Comparison of ENCODE assay signal across 1 cellular context in the genomic region with DNA sequence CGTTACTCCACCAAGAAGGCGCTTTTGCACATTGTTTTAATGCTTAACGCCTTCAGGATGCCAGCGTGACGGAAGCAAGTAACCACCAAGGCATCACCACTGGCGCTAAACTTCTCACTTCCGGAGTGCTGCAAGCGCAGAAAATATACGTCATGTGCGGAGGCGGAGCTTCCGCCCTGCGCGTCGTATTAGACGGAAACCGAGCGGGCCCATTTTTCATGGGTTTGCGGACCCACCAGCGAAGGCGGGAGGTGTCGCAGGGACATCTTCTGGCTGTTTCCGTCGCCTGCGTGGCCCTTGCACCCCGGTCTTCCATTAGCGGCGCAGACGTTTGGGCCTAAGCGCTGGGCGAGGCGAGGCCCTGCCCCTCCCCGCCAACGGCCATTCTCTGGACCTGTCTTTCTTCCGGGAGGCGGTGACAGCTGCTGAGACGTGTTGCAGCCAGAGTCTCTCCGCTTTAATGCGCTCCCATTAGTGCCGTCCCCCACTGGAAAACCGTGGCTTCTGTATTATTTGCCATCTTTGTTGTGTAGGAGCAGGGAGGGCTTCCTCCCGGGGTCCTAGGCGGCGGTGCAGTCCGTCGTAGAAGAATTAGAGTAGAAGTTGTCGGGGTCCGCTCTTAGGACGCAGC.
TF ChIP-seq lines count a peak whose summit lies in the region.

A gene (plus strand): TSS at position 403 of the 631 bp plus-strand sequence. CDS start 235 bp downstream, outside the sequence.

TF ChIP-seq in GM12878, 131 proteins besides CTCF, POLR2A, EP300 and RAD21 (continued from another document and continues in another):
- TF ChIP-seq, protein P1, sequence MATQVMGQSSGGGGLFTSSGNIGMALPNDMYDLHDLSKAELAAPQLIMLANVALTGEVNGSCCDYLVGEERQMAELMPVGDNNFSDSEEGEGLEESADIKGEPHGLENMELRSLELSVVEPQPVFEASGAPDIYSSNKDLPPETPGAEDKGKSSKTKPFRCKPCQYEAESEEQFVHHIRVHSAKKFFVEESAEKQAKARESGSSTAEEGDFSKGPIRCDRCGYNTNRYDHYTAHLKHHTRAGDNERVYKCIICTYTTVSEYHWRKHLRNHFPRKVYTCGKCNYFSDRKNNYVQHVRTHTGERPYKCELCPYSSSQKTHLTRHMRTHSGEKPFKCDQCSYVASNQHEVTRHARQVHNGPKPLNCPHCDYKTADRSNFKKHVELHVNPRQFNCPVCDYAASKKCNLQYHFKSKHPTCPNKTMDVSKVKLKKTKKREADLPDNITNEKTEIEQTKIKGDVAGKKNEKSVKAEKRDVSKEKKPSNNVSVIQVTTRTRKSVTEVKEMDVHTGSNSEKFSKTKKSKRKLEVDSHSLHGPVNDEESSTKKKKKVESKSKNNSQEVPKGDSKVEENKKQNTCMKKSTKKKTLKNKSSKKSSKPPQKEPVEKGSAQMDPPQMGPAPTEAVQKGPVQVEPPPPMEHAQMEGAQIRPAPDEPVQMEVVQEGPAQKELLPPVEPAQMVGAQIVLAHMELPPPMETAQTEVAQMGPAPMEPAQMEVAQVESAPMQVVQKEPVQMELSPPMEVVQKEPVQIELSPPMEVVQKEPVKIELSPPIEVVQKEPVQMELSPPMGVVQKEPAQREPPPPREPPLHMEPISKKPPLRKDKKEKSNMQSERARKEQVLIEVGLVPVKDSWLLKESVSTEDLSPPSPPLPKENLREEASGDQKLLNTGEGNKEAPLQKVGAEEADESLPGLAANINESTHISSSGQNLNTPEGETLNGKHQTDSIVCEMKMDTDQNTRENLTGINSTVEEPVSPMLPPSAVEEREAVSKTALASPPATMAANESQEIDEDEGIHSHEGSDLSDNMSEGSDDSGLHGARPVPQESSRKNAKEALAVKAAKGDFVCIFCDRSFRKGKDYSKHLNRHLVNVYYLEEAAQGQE (IDR thresholded peaks at IDR 0.05; ENCODE audit: low read depth, low read length): no peak
- TF ChIP-seq, protein P2, sequence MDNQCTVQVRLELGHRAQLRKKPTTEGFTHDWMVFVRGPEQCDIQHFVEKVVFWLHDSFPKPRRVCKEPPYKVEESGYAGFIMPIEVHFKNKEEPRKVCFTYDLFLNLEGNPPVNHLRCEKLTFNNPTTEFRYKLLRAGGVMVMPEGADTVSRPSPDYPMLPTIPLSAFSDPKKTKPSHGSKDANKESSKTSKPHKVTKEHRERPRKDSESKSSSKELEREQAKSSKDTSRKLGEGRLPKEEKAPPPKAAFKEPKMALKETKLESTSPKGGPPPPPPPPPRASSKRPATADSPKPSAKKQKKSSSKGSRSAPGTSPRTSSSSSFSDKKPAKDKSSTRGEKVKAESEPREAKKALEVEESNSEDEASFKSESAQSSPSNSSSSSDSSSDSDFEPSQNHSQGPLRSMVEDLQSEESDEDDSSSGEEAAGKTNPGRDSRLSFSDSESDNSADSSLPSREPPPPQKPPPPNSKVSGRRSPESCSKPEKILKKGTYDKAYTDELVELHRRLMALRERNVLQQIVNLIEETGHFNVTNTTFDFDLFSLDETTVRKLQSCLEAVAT (IDR thresholded peaks at IDR 0.05): peak; percentile 77
- TF ChIP-seq CREB1 (IDR thresholded peaks at IDR 0.05; ENCODE audit: low read depth) (peak; percentile 100), CEBPB (IDR thresholded peaks at IDR 0.05; ENCODE audit: borderline replicate concordance in 1 of 2, low read depth in 2 of 2, low read length in 2 of 2) (no peak), ZNF622 (IDR thresholded peaks at IDR 0.05) (no peak), CREM (IDR thresholded peaks at IDR 0.05; ENCODE audit: low read depth) (peak; percentile 99), NFXL1 (IDR thresholded peaks at IDR 0.05; ENCODE audit: borderline replicate concordance) (no peak), SPI1 (IDR thresholded peaks at IDR 0.05; ENCODE audit: borderline replicate concordance, insufficient read depth, low read depth, low read length) (peak; percentile 16; the same call in 1 of the 2 replicates), ZBED1 (IDR thresholded peaks at IDR 0.05; ENCODE audit: borderline replicate concordance) (0 out of 2 replicates have a peak, but pooled peaks have one; percentile 31), POLR2AphosphoS2 (IDR thresholded peaks at IDR 0.05; ENCODE audit: low read depth, low read length) (peak; percentile 81; the same call in 1 of the 2 replicates), SUZ12 (IDR thresholded peaks at IDR 0.05; ENCODE audit: unreplicated experiment) (no peak), MYB (IDR thresholded peaks at IDR 0.05; ENCODE audit: borderline replicate concordance, low read depth, low read length) (peak; percentile 77; the same call in 1 of the 2 replicates), ESRRA (IDR thresholded peaks at IDR 0.05; ENCODE audit: low read length) (no peak), IRF4 (IDR thresholded peaks at IDR 0.05; ENCODE audit: low read depth, low read length) (peak; percentile 69), NRF1 (conservative IDR thresholded peaks at IDR 0.05; ENCODE audit: low read depth, low read length) (no peak), HDAC2 (IDR thresholded peaks at IDR 0.05) (no peak), KDM1A (IDR thresholded peaks at IDR 0.05; ENCODE audit: borderline replicate concordance) (no peak), MXI1 (IDR thresholded peaks at IDR 0.05; ENCODE audit: low read depth, low read length) (peak; percentile 95), ZNF207 (IDR thresholded peaks at IDR 0.05; ENCODE audit: borderline replicate concordance) (peak; percentile 96), RFX5 (IDR thresholded peaks at IDR 0.05; ENCODE audit: low read depth, low read length) (no peak), DPF2 (IDR thresholded peaks at IDR 0.05) (no peak), ZNF274 (IDR thresholded peaks at IDR 0.05; ENCODE audit: insufficient read depth, insufficient read length) (no peak), ZNF384 (IDR thresholded peaks at IDR 0.05; ENCODE audit: borderline replicate concordance, low read depth, low read length) (no peak), EGR1 (IDR thresholded peaks at IDR 0.05; ENCODE audit: borderline replicate concordance in 1 of 2, low read depth in 2 of 2, low read length in 2 of 2) (peak in 1 of 2 experiments; percentile 92; a peak in 2 of 3 replicates), STAT1 (conservative IDR thresholded peaks at IDR 0.05) (peak; percentile 82; the same call in 1 of the 2 replicates), FOXM1 (IDR thresholded peaks at IDR 0.05; ENCODE audit: low read depth, low read length) (0 out of 2 replicates have a peak, but pooled peaks have one; percentile 56), HDAC6 (IDR thresholded peaks at IDR 0.05; ENCODE audit: unreplicated experiment) (no peak), NR2C1 (IDR thresholded peaks at IDR 0.05) (peak; percentile 77), BCL11A (IDR thresholded peaks at IDR 0.05; ENCODE audit: low read depth, low read length) (0 out of 2 replicates have a peak, but pooled peaks have one; percentile 2)
- TF ChIP-seq, protein P3, sequence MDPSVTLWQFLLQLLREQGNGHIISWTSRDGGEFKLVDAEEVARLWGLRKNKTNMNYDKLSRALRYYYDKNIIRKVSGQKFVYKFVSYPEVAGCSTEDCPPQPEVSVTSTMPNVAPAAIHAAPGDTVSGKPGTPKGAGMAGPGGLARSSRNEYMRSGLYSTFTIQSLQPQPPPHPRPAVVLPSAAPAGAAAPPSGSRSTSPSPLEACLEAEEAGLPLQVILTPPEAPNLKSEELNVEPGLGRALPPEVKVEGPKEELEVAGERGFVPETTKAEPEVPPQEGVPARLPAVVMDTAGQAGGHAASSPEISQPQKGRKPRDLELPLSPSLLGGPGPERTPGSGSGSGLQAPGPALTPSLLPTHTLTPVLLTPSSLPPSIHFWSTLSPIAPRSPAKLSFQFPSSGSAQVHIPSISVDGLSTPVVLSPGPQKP (IDR thresholded peaks at IDR 0.05; ENCODE audit: low read depth, low read length): peak; percentile 96
- TF ChIP-seq, protein P4, sequence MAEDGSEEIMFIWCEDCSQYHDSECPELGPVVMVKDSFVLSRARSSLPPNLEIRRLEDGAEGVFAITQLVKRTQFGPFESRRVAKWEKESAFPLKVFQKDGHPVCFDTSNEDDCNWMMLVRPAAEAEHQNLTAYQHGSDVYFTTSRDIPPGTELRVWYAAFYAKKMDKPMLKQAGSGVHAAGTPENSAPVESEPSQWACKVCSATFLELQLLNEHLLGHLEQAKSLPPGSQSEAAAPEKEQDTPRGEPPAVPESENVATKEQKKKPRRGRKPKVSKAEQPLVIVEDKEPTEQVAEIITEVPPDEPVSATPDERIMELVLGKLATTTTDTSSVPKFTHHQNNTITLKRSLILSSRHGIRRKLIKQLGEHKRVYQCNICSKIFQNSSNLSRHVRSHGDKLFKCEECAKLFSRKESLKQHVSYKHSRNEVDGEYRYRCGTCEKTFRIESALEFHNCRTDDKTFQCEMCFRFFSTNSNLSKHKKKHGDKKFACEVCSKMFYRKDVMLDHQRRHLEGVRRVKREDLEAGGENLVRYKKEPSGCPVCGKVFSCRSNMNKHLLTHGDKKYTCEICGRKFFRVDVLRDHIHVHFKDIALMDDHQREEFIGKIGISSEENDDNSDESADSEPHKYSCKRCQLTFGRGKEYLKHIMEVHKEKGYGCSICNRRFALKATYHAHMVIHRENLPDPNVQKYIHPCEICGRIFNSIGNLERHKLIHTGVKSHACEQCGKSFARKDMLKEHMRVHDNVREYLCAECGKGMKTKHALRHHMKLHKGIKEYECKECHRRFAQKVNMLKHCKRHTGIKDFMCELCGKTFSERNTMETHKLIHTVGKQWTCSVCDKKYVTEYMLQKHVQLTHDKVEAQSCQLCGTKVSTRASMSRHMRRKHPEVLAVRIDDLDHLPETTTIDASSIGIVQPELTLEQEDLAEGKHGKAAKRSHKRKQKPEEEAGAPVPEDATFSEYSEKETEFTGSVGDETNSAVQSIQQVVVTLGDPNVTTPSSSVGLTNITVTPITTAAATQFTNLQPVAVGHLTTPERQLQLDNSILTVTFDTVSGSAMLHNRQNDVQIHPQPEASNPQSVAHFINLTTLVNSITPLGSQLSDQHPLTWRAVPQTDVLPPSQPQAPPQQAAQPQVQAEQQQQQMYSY (CRISPR knock-in tag; IDR thresholded peaks at IDR 0.05): no peak
- TF ChIP-seq, protein P5, sequence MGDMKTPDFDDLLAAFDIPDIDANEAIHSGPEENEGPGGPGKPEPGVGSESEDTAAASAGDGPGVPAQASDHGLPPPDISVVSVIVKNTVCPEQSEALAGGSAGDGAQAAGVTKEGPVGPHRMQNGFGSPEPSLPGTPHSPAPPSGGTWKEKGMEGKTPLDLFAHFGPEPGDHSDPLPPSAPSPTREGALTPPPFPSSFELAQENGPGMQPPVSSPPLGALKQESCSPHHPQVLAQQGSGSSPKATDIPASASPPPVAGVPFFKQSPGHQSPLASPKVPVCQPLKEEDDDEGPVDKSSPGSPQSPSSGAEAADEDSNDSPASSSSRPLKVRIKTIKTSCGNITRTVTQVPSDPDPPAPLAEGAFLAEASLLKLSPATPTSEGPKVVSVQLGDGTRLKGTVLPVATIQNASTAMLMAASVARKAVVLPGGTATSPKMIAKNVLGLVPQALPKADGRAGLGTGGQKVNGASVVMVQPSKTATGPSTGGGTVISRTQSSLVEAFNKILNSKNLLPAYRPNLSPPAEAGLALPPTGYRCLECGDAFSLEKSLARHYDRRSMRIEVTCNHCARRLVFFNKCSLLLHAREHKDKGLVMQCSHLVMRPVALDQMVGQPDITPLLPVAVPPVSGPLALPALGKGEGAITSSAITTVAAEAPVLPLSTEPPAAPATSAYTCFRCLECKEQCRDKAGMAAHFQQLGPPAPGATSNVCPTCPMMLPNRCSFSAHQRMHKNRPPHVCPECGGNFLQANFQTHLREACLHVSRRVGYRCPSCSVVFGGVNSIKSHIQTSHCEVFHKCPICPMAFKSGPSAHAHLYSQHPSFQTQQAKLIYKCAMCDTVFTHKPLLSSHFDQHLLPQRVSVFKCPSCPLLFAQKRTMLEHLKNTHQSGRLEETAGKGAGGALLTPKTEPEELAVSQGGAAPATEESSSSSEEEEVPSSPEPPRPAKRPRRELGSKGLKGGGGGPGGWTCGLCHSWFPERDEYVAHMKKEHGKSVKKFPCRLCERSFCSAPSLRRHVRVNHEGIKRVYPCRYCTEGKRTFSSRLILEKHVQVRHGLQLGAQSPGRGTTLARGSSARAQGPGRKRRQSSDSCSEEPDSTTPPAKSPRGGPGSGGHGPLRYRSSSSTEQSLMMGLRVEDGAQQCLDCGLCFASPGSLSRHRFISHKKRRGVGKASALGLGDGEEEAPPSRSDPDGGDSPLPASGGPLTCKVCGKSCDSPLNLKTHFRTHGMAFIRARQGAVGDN (IDR thresholded peaks at IDR 0.05): peak; percentile 35
- TF ChIP-seq, protein P6, sequence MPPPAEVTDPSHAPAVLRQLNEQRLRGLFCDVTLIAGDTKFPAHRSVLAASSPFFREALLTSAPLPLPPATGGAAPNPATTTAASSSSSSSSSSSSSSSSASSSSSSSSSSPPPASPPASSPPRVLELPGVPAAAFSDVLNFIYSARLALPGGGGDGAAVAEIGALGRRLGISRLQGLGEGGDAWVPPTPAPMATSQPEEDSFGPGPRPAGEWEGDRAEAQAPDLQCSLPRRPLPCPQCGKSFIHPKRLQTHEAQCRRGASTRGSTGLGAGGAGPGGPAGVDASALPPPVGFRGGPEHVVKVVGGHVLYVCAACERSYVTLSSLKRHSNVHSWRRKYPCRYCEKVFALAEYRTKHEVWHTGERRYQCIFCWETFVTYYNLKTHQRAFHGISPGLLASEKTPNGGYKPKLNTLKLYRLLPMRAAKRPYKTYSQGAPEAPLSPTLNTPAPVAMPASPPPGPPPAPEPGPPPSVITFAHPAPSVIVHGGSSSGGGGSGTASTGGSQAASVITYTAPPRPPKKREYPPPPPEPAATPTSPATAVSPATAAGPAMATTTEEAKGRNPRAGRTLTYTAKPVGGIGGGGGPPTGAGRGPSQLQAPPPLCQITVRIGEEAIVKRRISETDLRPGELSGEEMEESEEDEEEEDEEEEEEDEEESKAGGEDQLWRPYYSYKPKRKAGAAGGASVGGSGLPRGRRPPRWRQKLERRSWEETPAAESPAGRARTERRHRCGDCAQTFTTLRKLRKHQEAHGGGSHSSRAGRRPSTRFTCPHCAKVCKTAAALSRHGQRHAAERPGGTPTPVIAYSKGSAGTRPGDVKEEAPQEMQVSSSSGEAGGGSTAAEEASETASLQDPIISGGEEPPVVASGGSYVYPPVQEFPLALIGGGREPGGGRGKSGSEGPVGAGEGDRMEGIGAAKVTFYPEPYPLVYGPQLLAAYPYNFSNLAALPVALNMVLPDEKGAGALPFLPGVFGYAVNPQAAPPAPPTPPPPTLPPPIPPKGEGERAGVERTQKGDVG (CRISPR knock-in tag; IDR thresholded peaks at IDR 0.05): no peak
- TF ChIP-seq, protein P7, sequence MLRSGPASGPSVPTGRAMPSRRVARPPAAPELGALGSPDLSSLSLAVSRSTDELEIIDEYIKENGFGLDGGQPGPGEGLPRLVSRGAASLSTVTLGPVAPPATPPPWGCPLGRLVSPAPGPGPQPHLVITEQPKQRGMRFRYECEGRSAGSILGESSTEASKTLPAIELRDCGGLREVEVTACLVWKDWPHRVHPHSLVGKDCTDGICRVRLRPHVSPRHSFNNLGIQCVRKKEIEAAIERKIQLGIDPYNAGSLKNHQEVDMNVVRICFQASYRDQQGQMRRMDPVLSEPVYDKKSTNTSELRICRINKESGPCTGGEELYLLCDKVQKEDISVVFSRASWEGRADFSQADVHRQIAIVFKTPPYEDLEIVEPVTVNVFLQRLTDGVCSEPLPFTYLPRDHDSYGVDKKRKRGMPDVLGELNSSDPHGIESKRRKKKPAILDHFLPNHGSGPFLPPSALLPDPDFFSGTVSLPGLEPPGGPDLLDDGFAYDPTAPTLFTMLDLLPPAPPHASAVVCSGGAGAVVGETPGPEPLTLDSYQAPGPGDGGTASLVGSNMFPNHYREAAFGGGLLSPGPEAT (IDR thresholded peaks at IDR 0.05; ENCODE audit: low read depth): peak; percentile 97
- TF ChIP-seq, protein P8, sequence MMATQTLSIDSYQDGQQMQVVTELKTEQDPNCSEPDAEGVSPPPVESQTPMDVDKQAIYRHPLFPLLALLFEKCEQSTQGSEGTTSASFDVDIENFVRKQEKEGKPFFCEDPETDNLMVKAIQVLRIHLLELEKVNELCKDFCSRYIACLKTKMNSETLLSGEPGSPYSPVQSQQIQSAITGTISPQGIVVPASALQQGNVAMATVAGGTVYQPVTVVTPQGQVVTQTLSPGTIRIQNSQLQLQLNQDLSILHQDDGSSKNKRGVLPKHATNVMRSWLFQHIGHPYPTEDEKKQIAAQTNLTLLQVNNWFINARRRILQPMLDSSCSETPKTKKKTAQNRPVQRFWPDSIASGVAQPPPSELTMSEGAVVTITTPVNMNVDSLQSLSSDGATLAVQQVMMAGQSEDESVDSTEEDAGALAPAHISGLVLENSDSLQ (IDR thresholded peaks at IDR 0.05): peak; percentile 85
